In genomic region chr4:101306225-101306624, GRCh38 we compare ENCODE assay signal across 8 cellular contexts. TPM values are rescaled to one million over a fixed set of nuclear protein-coding genes. Genes with fewer than 3 reads are reported as not detected.
A peak's percentile ranks its signal among the peaks of the same experiment; 100 is the strongest.
DNase-seq lines count a peak whose midpoint lies in the region; ATAC-seq and TF ChIP-seq lines count a peak whose summit lies in the region.

No MANE protein-coding gene starts in this region.

- DNase-seq in RPMI7951 (ENCODE audit: low read depth) (peak; percentile 21), natural killer cell (no peak), CD1c-positive myeloid dendritic cell (ENCODE audit: extremely low spot score) (no peak), hypothalamus (lab: John Stamatoyannopoulos, UW) (no peak), dorsolateral prefrontal cortex (no peak), posterior vena cava (ENCODE audit: low spot score) (no peak)

- peaks cover 39 to 44% of the 10 kb centered on the region in 2 donors for H3K4me1 Mint-ChIP-seq in natural killer cell

- no peaks in the 10 kb centered on the region for H3K9me3 Mint-ChIP-seq in natural killer cell

- peak overlapping the region; percentile 73 to 88 for H3K27ac Mint-ChIP-seq in natural killer cell

- H3K27me3 ChIP-seq in dorsolateral prefrontal cortex, result no peaks in the 10 kb centered on the region

- H3K27me3 Mint-ChIP-seq in natural killer cell (ENCODE audit: low read depth in 2 of 2), result no peaks in the 10 kb centered on the region

- H3K27ac ChIP-seq in dorsolateral prefrontal cortex, result no peak overlapping the region

- H3K36me3 Mint-ChIP-seq in natural killer cell, result no peaks in the 10 kb centered on the region

- no peak overlapping the region for H3K4me3 ChIP-seq in dorsolateral prefrontal cortex

- ATAC-seq in GM18870 (IDR thresholded peaks at IDR 0.05; ENCODE audit: unreplicated experiment), result peak; percentile 71
- ATAC-seq in HG02610 (IDR thresholded peaks at IDR 0.05; ENCODE audit: unreplicated experiment), result peak; percentile 60
- ATAC-seq in natural killer cell, result peak in 2 of 3 donors; percentile 58 to 61

- no peak for TF ChIP-seq CTCF in natural killer cell (IDR thresholded peaks at IDR 0.05)
- TF ChIP-seq CTCF in dorsolateral prefrontal cortex (IDR thresholded peaks at IDR 0.05 in 54 of 56, conservative IDR thresholded peaks at IDR 0.05 in 2 of 56; ENCODE audit: low read depth in 1 of 56, partially characterized antibody in 56 of 56), result no peak

- peak overlapping the region; percentile 73 for H3K4me3 Mint-ChIP-seq in natural killer cell

- intact Hi-C loops in natural killer cell (cut with micrococcal nuclease), result no loop called here
- intact Hi-C loops in dorsolateral prefrontal cortex (cut with DNase I), result no loop called here
- intact Hi-C loops in posterior vena cava (cut with DNase I), result no loop called here

RNA-seq across cellular contexts. Expression of gene PPP3CA, which starts 41.1 kb away (rescaled TPM):
- 31.2 and 45.4 TPM in 2 replicates for total RNA-seq in RPMI7951 (2014; rRNA removed; shearing (Covaris generic))
- total RNA-seq in natural killer cell (10 to 100 TPM; 53.1 to 73.1 (median 58.0) TPM), dorsolateral prefrontal cortex (100 to 1,000 TPM; 112 to 532 (median 333) TPM), posterior vena cava (10 to 100 TPM; 45.2 to 58.2 TPM)
